In the genomic region with DNA sequence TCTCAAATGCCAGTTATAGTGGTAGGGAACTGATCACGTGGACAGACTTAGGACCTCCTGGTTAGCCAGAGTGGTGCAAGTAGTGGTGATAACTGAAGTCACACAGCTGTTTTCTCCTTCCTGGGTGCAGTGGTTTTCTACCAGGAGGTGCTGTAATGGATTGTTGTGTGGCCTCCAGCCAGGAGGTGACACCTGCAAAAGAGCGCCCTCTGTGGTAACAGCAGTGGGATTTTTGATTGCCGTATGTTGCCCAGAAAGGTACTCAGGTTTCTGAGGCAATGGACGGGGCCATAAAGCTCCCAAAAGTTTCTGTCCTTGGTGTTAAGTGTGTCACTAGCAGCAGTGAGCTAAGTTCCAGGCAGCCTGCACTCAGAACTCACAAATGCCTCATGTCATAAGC, we compare ENCODE assay signal across 30 cellular contexts.
"Had no signal": no experiment of that assay in that cellular context is flagged by ENCODE, and none has a peak within 500 bp of the region (broad histone marks: within the 10 kb centered on the region; RNA-seq: fewer than 3 reads in every experiment).

No MANE protein-coding gene starts in this region.

- H3K27me3 ChIP-seq: ascending aorta, breast epithelium, cardiac muscle cell, colonic mucosa had no signal

- H3K4me1 Mint-ChIP-seq: activated CD4-positive, alpha-beta T cell treated with anti-CD3 and anti-CD28 coated beads for 36 hours; activated CD4-positive, alpha-beta T cell treated with anti-CD3 and anti-CD28 coated beads, Interleukin-2, amount 10 ng/mL, durations not matched to agents 24 days and 14 days; activated CD8-positive, alpha-beta memory T cell treated with anti-CD3 and anti-CD28 coated beads, Interleukin-2, amount 10 ng/mL, durations not matched to agents 7 days and 5 days; activated naive CD4-positive, alpha-beta T cell treated with anti-CD3 and anti-CD28 coated beads, Interleukin-2, amount 10 ng/mL, durations not matched to agents 7 days and 5 days; activated naive CD8-positive, alpha-beta T cell treated with anti-CD3 and anti-CD28 coated beads, Interleukin-2, amount 10 ng/mL, durations not matched to agents 7 days and 5 days; brain; T-helper 17 cell had no signal

- H3K27me3 Mint-ChIP-seq: activated CD4-positive, alpha-beta memory T cell treated with anti-CD3 and anti-CD28 coated beads for 36 hours; activated CD4-positive, alpha-beta T cell treated with anti-CD3 and anti-CD28 coated beads for 36 hours; activated CD4-positive, alpha-beta T cell treated with anti-CD3 and anti-CD28 coated beads, Interleukin-2, amount 10 ng/mL, durations not matched to agents 24 days and 14 days; activated CD8-positive, alpha-beta memory T cell treated with anti-CD3 and anti-CD28 coated beads, Interleukin-2, amount 10 ng/mL, durations not matched to agents 7 days and 5 days; activated naive CD4-positive, alpha-beta T cell treated with anti-CD3 and anti-CD28 coated beads, Interleukin-2, amount 10 ng/mL, durations not matched to agents 7 days and 5 days; activated naive CD8-positive, alpha-beta T cell treated with anti-CD3 and anti-CD28 coated beads, Interleukin-2, amount 10 ng/mL, durations not matched to agents 7 days and 5 days; T-helper 17 cell had no signal

- DNase-seq: activated CD4-positive, alpha-beta memory T cell treated with anti-CD3 and anti-CD28 coated beads for 36 hours; activated CD4-positive, alpha-beta T cell treated with anti-CD3 and anti-CD28 coated beads for 36 hours; activated CD4-positive, alpha-beta T cell treated with anti-CD3 and anti-CD28 coated beads, Interleukin-2, amount 10 ng/mL, durations not matched to agents 24 days and 14 days; activated CD4-positive, CD25-positive, alpha-beta regulatory T cell; activated CD4-positive, CD25-positive, alpha-beta regulatory T cell treated with anti-CD3 and anti-CD28 coated beads, Interleukin-2, amount 50 U/mL, for 72 hours; activated CD8-positive, alpha-beta memory T cell treated with anti-CD3 and anti-CD28 coated beads, Interleukin-2, amount 10 ng/mL, durations not matched to agents 7 days and 5 days; activated CD8-positive, alpha-beta memory T cell treated with anti-CD3 and anti-CD28 coated beads, Interleukin-2, amount 50 U/mL, for 4 hours; activated CD8-positive, alpha-beta T cell treated with anti-CD3 and anti-CD28 coated beads, Interleukin-2, amount 10 ng/mL, durations not matched to agents 7 days and 5 days; activated gamma-delta T cell; activated naive CD4-positive, alpha-beta T cell; activated naive CD4-positive, alpha-beta T cell treated with anti-CD3 and anti-CD28 coated beads, Interleukin-2, amount 10 ng/mL, durations not matched to agents 7 days and 5 days; activated naive CD8-positive, alpha-beta T cell treated with anti-CD3 and anti-CD28 coated beads, Interleukin-2, amount 10 ng/mL, durations not matched to agents 7 days and 5 days; activated T-cell treated with anti-CD3 and anti-CD28 coated beads, Interleukin-2, amount 50 U/mL, for 1 hour; activated T-cell treated with anti-CD3 and anti-CD28 coated beads, Interleukin-2, amount 50 U/mL, for 72 hours; central memory CD4-positive, alpha-beta T cell; cerebellar nuclear complex; colonic mucosa; effector CD8-positive, alpha-beta T cell; foreskin fibroblast; head of caudate nucleus; T-helper 17 cell; T1000 had no signal

- H3K9me3 ChIP-seq: ascending aorta had no signal

- H3K36me3 Mint-ChIP-seq: activated CD4-positive, alpha-beta memory T cell treated with anti-CD3 and anti-CD28 coated beads for 36 hours; activated CD8-positive, alpha-beta memory T cell treated with anti-CD3 and anti-CD28 coated beads, Interleukin-2, amount 10 ng/mL, durations not matched to agents 7 days and 5 days; activated naive CD4-positive, alpha-beta T cell treated with anti-CD3 and anti-CD28 coated beads, Interleukin-2, amount 10 ng/mL, durations not matched to agents 7 days and 5 days; activated naive CD4-positive, alpha-beta T cell treated with anti-CD3 and anti-CD28 coated beads, Interleukin-2, amount 50 U/mL, for 72 hours; activated naive CD8-positive, alpha-beta T cell treated with anti-CD3 and anti-CD28 coated beads, Interleukin-2, amount 10 ng/mL, durations not matched to agents 7 days and 5 days; brain had no signal

- H3K4me3 ChIP-seq: ascending aorta, breast epithelium, cardiac muscle cell, colonic mucosa had no signal

- H3K4me3 Mint-ChIP-seq: activated CD4-positive, alpha-beta memory T cell treated with anti-CD3 and anti-CD28 coated beads for 36 hours; activated CD4-positive, alpha-beta T cell treated with anti-CD3 and anti-CD28 coated beads for 36 hours; activated CD4-positive, alpha-beta T cell treated with anti-CD3 and anti-CD28 coated beads, Interleukin-2, amount 10 ng/mL, durations not matched to agents 24 days and 14 days; activated CD8-positive, alpha-beta memory T cell treated with anti-CD3 and anti-CD28 coated beads, Interleukin-2, amount 10 ng/mL, durations not matched to agents 7 days and 5 days; activated CD8-positive, alpha-beta T cell treated with anti-CD3 and anti-CD28 coated beads, Interleukin-2, amount 10 ng/mL, durations not matched to agents 7 days and 5 days; activated naive CD4-positive, alpha-beta T cell treated with anti-CD3 and anti-CD28 coated beads, Interleukin-2, amount 10 ng/mL, durations not matched to agents 7 days and 5 days; activated naive CD8-positive, alpha-beta T cell treated with anti-CD3 and anti-CD28 coated beads, Interleukin-2, amount 10 ng/mL, durations not matched to agents 7 days and 5 days; activated T-cell treated with anti-CD3 and anti-CD28 coated beads, Interleukin-2, amount 50 U/mL, for 72 hours; brain; T-helper 17 cell; T-helper 2 cell treated with Interferon-gamma antibody and Interleukin-4, amounts not matched to agents 5 μg/mL and 100 μg/mL, for 36 hours had no signal

- ATAC-seq: activated CD4-positive, alpha-beta T cell treated with anti-CD3 and anti-CD28 coated beads for 36 hours; activated CD8-positive, alpha-beta memory T cell treated with anti-CD3 and anti-CD28 coated beads, Interleukin-2, amount 10 ng/mL, durations not matched to agents 7 days and 5 days; activated CD8-positive, alpha-beta T cell treated with anti-CD3 and anti-CD28 coated beads, Interleukin-2, amount 10 ng/mL, durations not matched to agents 7 days and 5 days; activated naive CD4-positive, alpha-beta T cell treated with anti-CD3 and anti-CD28 coated beads, Interleukin-2, amount 50 U/mL, for 72 hours; activated T-cell treated with anti-CD3 and anti-CD28 coated beads, Interleukin-2, amount 50 U/mL, for 72 hours; esophagus mucosa; T-helper 17 cell had no signal

- H3K27ac ChIP-seq: ascending aorta, breast epithelium, cardiac muscle cell, colonic mucosa had no signal

- H3K27ac Mint-ChIP-seq: activated CD4-positive, alpha-beta memory T cell treated with anti-CD3 and anti-CD28 coated beads for 36 hours; activated CD4-positive, alpha-beta T cell treated with anti-CD3 and anti-CD28 coated beads for 36 hours; activated CD4-positive, alpha-beta T cell treated with anti-CD3 and anti-CD28 coated beads, Interleukin-2, amount 10 ng/mL, durations not matched to agents 24 days and 14 days; activated CD8-positive, alpha-beta memory T cell treated with anti-CD3 and anti-CD28 coated beads, Interleukin-2, amount 10 ng/mL, durations not matched to agents 7 days and 5 days; activated CD8-positive, alpha-beta T cell treated with anti-CD3 and anti-CD28 coated beads, Interleukin-2, amount 10 ng/mL, durations not matched to agents 7 days and 5 days; activated naive CD4-positive, alpha-beta T cell treated with anti-CD3 and anti-CD28 coated beads, Interleukin-2, amount 10 ng/mL, durations not matched to agents 7 days and 5 days; activated naive CD4-positive, alpha-beta T cell treated with anti-CD3 and anti-CD28 coated beads, Interleukin-2, amount 50 U/mL, for 72 hours; activated naive CD8-positive, alpha-beta T cell treated with anti-CD3 and anti-CD28 coated beads, Interleukin-2, amount 10 ng/mL, durations not matched to agents 7 days and 5 days; activated T-cell treated with anti-CD3 and anti-CD28 coated beads, Interleukin-2, amount 50 U/mL, for 72 hours; brain; T-helper 17 cell; T-helper 2 cell treated with Interferon-gamma antibody and Interleukin-4, amounts not matched to agents 5 μg/mL and 100 μg/mL, for 36 hours had no signal

- H3K4me1 ChIP-seq: ascending aorta, breast epithelium, colonic mucosa had no signal

- FAIRE-seq: frontal cortex had no signal

- H3K36me3 ChIP-seq: ascending aorta, breast epithelium, cardiac muscle cell, colonic mucosa had no signal
